ENCODE assay signal across 18 cellular contexts in the genomic region with DNA sequence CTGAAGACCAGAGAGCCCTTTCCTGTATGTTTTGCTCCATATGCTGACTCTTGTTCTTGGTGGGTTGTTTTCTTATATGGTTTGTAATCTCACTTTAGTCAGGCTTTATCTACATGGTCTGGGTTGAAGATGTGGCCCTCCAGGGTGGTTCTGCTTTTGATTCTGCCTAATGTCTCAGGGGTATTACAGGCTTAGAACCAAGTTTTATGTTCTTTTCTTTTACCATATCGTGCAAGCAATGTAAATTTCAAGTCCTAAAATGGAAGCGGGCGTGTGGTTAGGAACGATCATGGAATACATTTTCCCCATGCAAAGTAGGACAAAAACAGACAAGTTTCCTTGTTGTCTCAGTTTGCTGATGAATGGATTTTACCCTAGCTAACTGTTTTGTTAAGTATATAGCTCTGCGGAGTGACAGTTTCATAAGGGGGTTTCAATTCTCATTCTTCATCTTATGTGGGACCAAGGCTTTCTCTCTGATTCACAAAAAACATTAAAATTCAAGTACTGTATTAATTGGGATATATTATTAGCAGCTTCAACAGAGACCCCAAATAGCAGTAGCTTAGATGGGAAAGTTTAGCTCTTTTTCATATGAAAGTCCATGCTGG.
"Had no signal": no experiment of that assay in that cellular context is flagged by ENCODE, and none has a peak within 500 bp of the region (broad histone marks: within the 10 kb centered on the region; RNA-seq: fewer than 3 reads in every experiment).

No MANE protein-coding gene starts in this region.

- H3K36me3 ChIP-seq: gastrocnemius medialis, heart right ventricle, right atrium auricular region had no signal

- H3K4me3 ChIP-seq: gastrocnemius medialis, heart right ventricle, right atrium auricular region had no signal

- DNase-seq: activated CD4-positive, alpha-beta memory T cell treated with anti-CD3 and anti-CD28 coated beads for 36 hours; activated CD8-positive, alpha-beta memory T cell treated with anti-CD3 and anti-CD28 coated beads, Interleukin-2, amount 10 ng/mL, durations not matched to agents 7 days and 5 days; activated effector memory CD4-positive, alpha-beta T cell treated with Interleukin-2 at 50 U/mL for 16 hours; activated naive CD4-positive, alpha-beta T cell treated with anti-CD3 and anti-CD28 coated beads, Interleukin-2, amount 50 U/mL, for 16 hours; activated T-cell treated with anti-CD3 and anti-CD28 coated beads, Interleukin-2, amount 50 U/mL, for 24 hours; erythroblast; gastrocnemius medialis; heart right ventricle; nephron progenitor cell; occipital lobe; stimulated activated CD4-positive, alpha-beta T cell treated with anti-CD3 and anti-CD28 coated beads, Interleukin-15, amount 100 ng/mL, for 24 hours; stimulated activated CD4-positive, alpha-beta T cell treated with anti-CD3 and anti-CD28 coated beads, Interleukin-4, amount 100 ng/mL, for 1 hour; stimulated activated naive CD4-positive, alpha-beta T cell treated with Interleukin-2 at 50 U/mL for 16 hours; substantia nigra; T-helper 9 cell had no signal

- ATAC-seq: activated CD8-positive, alpha-beta memory T cell treated with anti-CD3 and anti-CD28 coated beads, Interleukin-2, amount 10 ng/mL, durations not matched to agents 7 days and 5 days; gastrocnemius medialis; heart right ventricle had no signal

- H3K9me3 ChIP-seq: gastrocnemius medialis had no signal

- H3K4me3 Mint-ChIP-seq: activated CD4-positive, alpha-beta memory T cell treated with anti-CD3 and anti-CD28 coated beads for 36 hours; activated CD8-positive, alpha-beta memory T cell treated with anti-CD3 and anti-CD28 coated beads, Interleukin-2, amount 10 ng/mL, durations not matched to agents 7 days and 5 days; activated T-cell treated with anti-CD3 and anti-CD28 coated beads, Interleukin-2, amount 50 U/mL, for 24 hours; nephron progenitor cell; type B pancreatic cell had no signal

- H3K27ac ChIP-seq: gastrocnemius medialis, heart right ventricle, right atrium auricular region had no signal

- H3K27me3 Mint-ChIP-seq: activated CD4-positive, alpha-beta memory T cell treated with anti-CD3 and anti-CD28 coated beads for 36 hours; activated CD8-positive, alpha-beta memory T cell treated with anti-CD3 and anti-CD28 coated beads, Interleukin-2, amount 10 ng/mL, durations not matched to agents 7 days and 5 days; activated T-cell treated with anti-CD3 and anti-CD28 coated beads, Interleukin-2, amount 50 U/mL, for 24 hours; progenitor cell of endocrine pancreas; type B pancreatic cell had no signal

- H3K27ac Mint-ChIP-seq: activated CD4-positive, alpha-beta memory T cell treated with anti-CD3 and anti-CD28 coated beads for 36 hours; activated CD8-positive, alpha-beta memory T cell treated with anti-CD3 and anti-CD28 coated beads, Interleukin-2, amount 10 ng/mL, durations not matched to agents 7 days and 5 days; activated T-cell treated with anti-CD3 and anti-CD28 coated beads, Interleukin-2, amount 50 U/mL, for 24 hours; nephron progenitor cell; progenitor cell of endocrine pancreas; type B pancreatic cell had no signal

- H3K4me1 Mint-ChIP-seq: activated CD8-positive, alpha-beta memory T cell treated with anti-CD3 and anti-CD28 coated beads, Interleukin-2, amount 10 ng/mL, durations not matched to agents 7 days and 5 days; nephron progenitor cell had no signal

- H3K27me3 ChIP-seq: gastrocnemius medialis, heart right ventricle, right atrium auricular region had no signal
